ENCODE assay signal across 1 cellular context in genomic region chr9:95265960-95266359, GRCh38.
TF ChIP-seq lines count a peak whose summit lies in the region.

No MANE protein-coding gene starts in this region.

TF ChIP-seq in GM12878, 131 proteins besides CTCF, POLR2A, EP300 and RAD21:
- TF ChIP-seq IKZF1 (conservative IDR thresholded peaks at IDR 0.05) = no peak
- no peak for TF ChIP-seq CEBPZ (IDR thresholded peaks at IDR 0.05; ENCODE audit: low read depth, low read length)
- TF ChIP-seq CEBPB (IDR thresholded peaks at IDR 0.05; ENCODE audit: borderline replicate concordance in 1 of 2, low read depth in 2 of 2, low read length in 2 of 2) = no peak
- TF ChIP-seq FOXM1 (IDR thresholded peaks at IDR 0.05; ENCODE audit: low read depth, low read length) = no peak
- TF ChIP-seq BRCA1 (IDR thresholded peaks at IDR 0.05; ENCODE audit: low read depth, low read length) = no peak
- no peak for TF ChIP-seq DPF2 (IDR thresholded peaks at IDR 0.05)
- TF ChIP-seq ELK1 (IDR thresholded peaks at IDR 0.05; ENCODE audit: low read depth, low read length) = no peak
- no peak for TF ChIP-seq USF2 (IDR thresholded peaks at IDR 0.05; ENCODE audit: borderline replicate concordance, low read depth, low read length)
- TF ChIP-seq PAX5 (IDR thresholded peaks at IDR 0.05; ENCODE audit: borderline replicate concordance, low read depth, low read length) = no peak
- no peak for TF ChIP-seq JUNB (IDR thresholded peaks at IDR 0.05)
- TF ChIP-seq POLR2AphosphoS2 (IDR thresholded peaks at IDR 0.05; ENCODE audit: low read depth, low read length) = no peak
- TF ChIP-seq MTA3 (IDR thresholded peaks at IDR 0.05; ENCODE audit: borderline replicate concordance, low read length) = no peak
- no peak for TF ChIP-seq CBX5 (IDR thresholded peaks at IDR 0.05; ENCODE audit: low read depth)
- TF ChIP-seq SREBF1 (IDR thresholded peaks at IDR 0.05; ENCODE audit: low read length) = no peak
- TF ChIP-seq SMC3 (IDR thresholded peaks at IDR 0.05; ENCODE audit: borderline replicate concordance, low read length) = no peak
- TF ChIP-seq PBX3 (IDR thresholded peaks at IDR 0.05; ENCODE audit: insufficient replicate concordance, low read depth, low read length) = no peak
- TF ChIP-seq E4F1 (IDR thresholded peaks at IDR 0.05; ENCODE audit: borderline replicate concordance, partially characterized antibody) = no peak
- no peak for TF ChIP-seq SREBF2 (IDR thresholded peaks at IDR 0.05; ENCODE audit: low read length)
- no peak for TF ChIP-seq CREM (IDR thresholded peaks at IDR 0.05; ENCODE audit: low read depth)
- TF ChIP-seq SIX5 (IDR thresholded peaks at IDR 0.05; ENCODE audit: low read depth, low read length, severe bottlenecking) = no peak
